8 cellular contexts compared by ENCODE assay signal in genomic region chr14:105086833-105087307, GRCh38. TPM values are rescaled to one million over a fixed set of nuclear protein-coding genes. Genes with fewer than 3 reads are reported as not detected.
DNase-seq lines count a peak whose midpoint lies in the region; ATAC-seq, FAIRE-seq and TF ChIP-seq lines count a peak whose summit lies in the region.

No MANE protein-coding gene starts in this region.

- 1% methylated on average over 25 of the region's 45 CpGs for WGBS in smooth muscle cell (ENCODE audit: low lambda C conversion rate)

- TF ChIP-seq CTCF in GM23338 (conservative IDR thresholded peaks at IDR 0.05; ENCODE audit: low read depth in 2 of 2) (peak; percentile 61 to 84), MM.1S (IDR thresholded peaks at IDR 0.05; ENCODE audit: low read length) (peak; percentile 48), astrocyte (IDR thresholded peaks at IDR 0.05; ENCODE audit: insufficient read depth, low read depth, low read length) (peak; percentile 35), smooth muscle cell (IDR thresholded peaks at IDR 0.05; ENCODE audit: borderline replicate concordance, insufficient read depth, poor library complexity, severe bottlenecking) (peak; percentile 66)

- no peaks in the 10 kb centered on the region for H3K79me2 ChIP-seq in GM23338 (replicated peaks; ENCODE audit: insufficient read depth)
- no peaks in the 10 kb centered on the region for H3K79me2 ChIP-seq in MM.1S (ENCODE audit: low read length)
- H3K79me2 ChIP-seq in astrocyte (ENCODE audit: insufficient read depth, low read length): no peaks in the 10 kb centered on the region
- H3K79me2 ChIP-seq in smooth muscle cell (ENCODE audit: low read depth): no peaks in the 10 kb centered on the region

- no peak overlapping the region for H3K9ac ChIP-seq in MM.1S (ENCODE audit: low read length)
- H3K9ac ChIP-seq in astrocyte (ENCODE audit: low read length): peak overlapping the region; percentile 74
- peak overlapping the region; percentile 60 for H3K9ac ChIP-seq in smooth muscle cell (ENCODE audit: low read depth)

- H3K9me3 Mint-ChIP-seq in GM23338: no peaks in the 10 kb centered on the region; the same call in 2 of the 3 replicates
- H3K9me3 Mint-ChIP-seq in astrocyte (ENCODE audit: unreplicated experiment): peaks cover 2% of the 10 kb centered on the region

- H3K36me3 Mint-ChIP-seq in GM23338 (ENCODE audit: low read depth) (no peaks in the 10 kb centered on the region), astrocyte (ENCODE audit: low read depth, unreplicated experiment) (no peaks in the 10 kb centered on the region)

- H3K27ac Mint-ChIP-seq in GM23338 (no peak overlapping the region), astrocyte (ENCODE audit: unreplicated experiment) (no peak overlapping the region)

- H3K4me3 Mint-ChIP-seq in GM23338 (peak overlapping the region; percentile 65), astrocyte (ENCODE audit: unreplicated experiment) (peak overlapping the region; percentile 75)

- H3F3A ChIP-seq in GM23338 (replicated peaks; ENCODE audit: low read depth) (no peaks in the 10 kb centered on the region), MM.1S (ENCODE audit: insufficient read depth, low read length) (no peaks in the 10 kb centered on the region), smooth muscle cell (ENCODE audit: low read depth) (peaks cover 28% of the 10 kb centered on the region)

- peaks cover 29% of the 10 kb centered on the region for H3K27me3 Mint-ChIP-seq in GM23338 (ENCODE audit: insufficient read depth, low read depth, poor library complexity)
- peaks cover 8% of the 10 kb centered on the region for H3K27me3 Mint-ChIP-seq in astrocyte (ENCODE audit: low read depth, unreplicated experiment)

- ATAC-seq in GM23338: peak; percentile 75

- H3K27me3 ChIP-seq in GM23338 (ENCODE audit: insufficient read depth): peaks cover 41% of the 10 kb centered on the region
- H3K27me3 ChIP-seq in MM.1S (replicated peaks; ENCODE audit: insufficient read depth, low read length): peaks cover 12% of the 10 kb centered on the region
- no peaks in the 10 kb centered on the region for H3K27me3 ChIP-seq in astrocyte (ENCODE audit: insufficient read depth, low read length)
- H3K27me3 ChIP-seq in smooth muscle cell (ENCODE audit: low read depth): no peaks in the 10 kb centered on the region

- H3K4me1 Mint-ChIP-seq in GM23338: no peaks in the 10 kb centered on the region
- peaks cover 8% of the 10 kb centered on the region for H3K4me1 Mint-ChIP-seq in astrocyte (ENCODE audit: low read depth, unreplicated experiment)

- H2AFZ ChIP-seq in GM23338: peak overlapping the region; percentile 94
- H2AFZ ChIP-seq in MM.1S (ENCODE audit: low read length): 0 out of 2 replicates have a peak overlapping the region, but pooled peaks have one; percentile 27
- H2AFZ ChIP-seq in astrocyte (ENCODE audit: low read depth, low read length): peak overlapping the region; percentile 64
- peak overlapping the region; percentile 35 for H2AFZ ChIP-seq in smooth muscle cell (ENCODE audit: low read depth)

- H3K27ac ChIP-seq in GM23338 (ENCODE audit: low read depth) (no peak overlapping the region), MM.1S (ENCODE audit: low read length) (no peak overlapping the region), astrocyte (ENCODE audit: low read depth, low read length) (peak overlapping the region; percentile 63), smooth muscle cell (ENCODE audit: low read depth) (peak overlapping the region; percentile 66)

- no peaks in the 10 kb centered on the region; the same call in 1 of the 2 replicates for H3K4me1 ChIP-seq in GM23338 (ENCODE audit: insufficient read depth)
- H3K4me1 ChIP-seq in MM.1S (ENCODE audit: low read length): no peaks in the 10 kb centered on the region
- H3K4me1 ChIP-seq in astrocyte (ENCODE audit: insufficient read depth, low read length): peaks cover 28% of the 10 kb centered on the region
- H3K4me1 ChIP-seq in smooth muscle cell (ENCODE audit: low read depth): peaks cover 12% of the 10 kb centered on the region

- peak overlapping the region; percentile 85 for H3K4me2 ChIP-seq in GM23338
- H3K4me2 ChIP-seq in MM.1S (ENCODE audit: low read depth, low read length): peak overlapping the region; percentile 52; the same call in 1 of the 2 replicates
- H3K4me2 ChIP-seq in astrocyte (ENCODE audit: low read length): peak overlapping the region; percentile 89
- H3K4me2 ChIP-seq in smooth muscle cell: peak overlapping the region; percentile 89

- peak overlapping the region; percentile 66 for H3K4me3 ChIP-seq in GM23338
- peak overlapping the region; percentile 39; the same call in 1 of the 2 replicates for H3K4me3 ChIP-seq in MM.1S (ENCODE audit: low read length)
- H3K4me3 ChIP-seq in astrocyte (ENCODE audit: insufficient read depth, low read depth, low read length): peak overlapping the region; percentile 56
- H3K4me3 ChIP-seq in iPS-11a (ENCODE audit: low read depth, low read length): peak overlapping the region; percentile 28
- H3K4me3 ChIP-seq in smooth muscle cell: peak overlapping the region; percentile 58

- H3K9me2 ChIP-seq in GM23338 (ENCODE audit: insufficient read depth): no peaks in the 10 kb centered on the region
- H3K9me2 ChIP-seq in MM.1S (replicated peaks; ENCODE audit: insufficient read depth, low read length): no peaks in the 10 kb centered on the region

- FAIRE-seq in astrocyte (lab: Jason Lieb, UNC): no peak

- H4K20me1 ChIP-seq in GM23338 (replicated peaks; ENCODE audit: insufficient read depth): no peaks in the 10 kb centered on the region
- no peaks in the 10 kb centered on the region for H4K20me1 ChIP-seq in MM.1S (ENCODE audit: insufficient read depth, low read length)
- H4K20me1 ChIP-seq in astrocyte (ENCODE audit: insufficient read depth, low read length): peaks cover 41% of the 10 kb centered on the region
- H4K20me1 ChIP-seq in smooth muscle cell (ENCODE audit: low read depth): peaks cover 68% of the 10 kb centered on the region

- DNase-seq in GDM1 (lab: John Stamatoyannopoulos, UW) (peak; percentile 78), GM23338 (ENCODE audit: low spot score) (peak; percentile 93), MM.1S (peak; percentile 59), T-helper 22 cell (ENCODE audit: low read depth) (peak; percentile 62), astrocyte (ENCODE audit: low read depth) (peak; percentile 53), smooth muscle cell (lab: John Stamatoyannopoulos, UW; ENCODE audit: unreplicated experiment) (peak; percentile 51), NCI-H2029 (lab: John Stamatoyannopoulos, UW) (no peak)

- no peaks in the 10 kb centered on the region for H3K36me3 ChIP-seq in GM23338 (ENCODE audit: insufficient read depth)
- H3K36me3 ChIP-seq in MM.1S (replicated peaks; ENCODE audit: insufficient read depth, low read length): no peaks in the 10 kb centered on the region
- no peaks in the 10 kb centered on the region for H3K36me3 ChIP-seq in astrocyte (ENCODE audit: insufficient read depth, low read length)
- H3K36me3 ChIP-seq in smooth muscle cell (ENCODE audit: low read depth): no peaks in the 10 kb centered on the region

- no peaks in the 10 kb centered on the region for H3K9me3 ChIP-seq in MM.1S (replicated peaks; ENCODE audit: insufficient read depth, low read length)
- no peaks in the 10 kb centered on the region for H3K9me3 ChIP-seq in astrocyte (ENCODE audit: insufficient read depth, low read depth, low read length)
- H3K9me3 ChIP-seq in smooth muscle cell (replicated peaks; ENCODE audit: low read depth): no peaks in the 10 kb centered on the region

TF ChIP-seq in GM23338, 12 proteins besides CTCF, POLR2A, EP300 and RAD21:
- TF ChIP-seq ZNF331 (CRISPR knock-in tag; IDR thresholded peaks at IDR 0.05; ENCODE audit: low read depth): no peak
- peak; percentile 41 for TF ChIP-seq EZH2 (IDR thresholded peaks at IDR 0.05; ENCODE audit: low read depth, unreplicated experiment)
TF ChIP-seq in GM23338: peak in this region for 1.

RNA-seq across cellular contexts. Expression of gene GPR132, which starts 21.6 kb away (rescaled TPM):
- total RNA-seq in GM23338 (2014; rRNA removed; shearing (Covaris generic)): 0.14 TPM in 1 of 2 replicates, not detected in the other
- polyA plus RNA-seq in GM23338 (2016; fragmentation: Nextera tagmentation; extraction: Ambion mirVana) (0.09 TPM in 1 of 2 replicates, not detected in the other), smooth muscle cell (0.62 and 1.6 TPM in 2 replicates)
- total RNA-seq in astrocyte (1.7 and 2.2 TPM in 2 replicates), smooth muscle cell (0.18 TPM in 1 of 2 replicates, not detected in the other)

Comparison
In these comparisons a context has a peak if more than half of its experiments do, and no peak if none do; other contexts are left out.
1. H2AFZ ChIP-seq: peak in every context shown above with its lines; median percentile 94 in GM23338; 64 in astrocyte; 35 in smooth muscle cell; 27 in MM.1S.
2. H3K27ac ChIP-seq: peak in astrocyte (single experiment) and smooth muscle cell (single experiment); none in GM23338 (single experiment) and MM.1S (single experiment).
3. Peak in every context shown above with its lines, with median percentiles within 50 percentile points of each other: H3K4me2 ChIP-seq, H3K4me3 ChIP-seq and CTCF ChIP-seq.